Comparison of ENCODE assay signal across 10 cellular contexts in genomic region chr1:16740042-16740964, GRCh38. TPM values are rescaled to one million over a fixed set of nuclear protein-coding genes. Genes with fewer than 3 reads are reported as not detected.
A peak's percentile ranks its signal among the peaks of the same experiment; 100 is the strongest.
DNase-seq lines count a peak whose midpoint lies in the region; ATAC-seq lines count a peak whose summit lies in the region.
"Not testable (repeated sequence)": the region's sequence is repeated elsewhere in the genome, so short reads cannot be mapped to it uniquely, and the experiment has no call there.
"Had no signal": no experiment of that assay in that cellular context is flagged by ENCODE, and none has a peak within 500 bp of the region (broad histone marks: within the 10 kb centered on the region; RNA-seq: fewer than 3 reads in every experiment).

RNU1-4 (plus strand) TSS chr1:16740516.

- WGBS in aorta, 2 donors, result no CpG with 5 or more reads among the region's 46 CpGs

- not testable (repeated sequence) for H3K9me3 ChIP-seq in aorta (ENCODE audit: control insufficient read depth, low read length)

- H3K36me3 ChIP-seq in aorta (ENCODE audit: control insufficient read depth in 1 of 2, insufficient read depth in 2 of 2, low read length in 1 of 2), result not testable (repeated sequence)

- DNase-seq in activated T-cell treated with anti-CD3 and anti-CD28 coated beads, Interleukin-2, amount 50 U/mL, for 72 hours; mucosa of gallbladder (ENCODE audit: low spot score); aorta: not testable (repeated sequence)

- not testable (repeated sequence) for H3K4me3 ChIP-seq in aorta (ENCODE audit: low read length in 2 of 2)

- not testable (repeated sequence) for H3K36me3 Mint-ChIP-seq in activated T-cell treated with anti-CD3 and anti-CD28 coated beads, Interleukin-2, amount 50 U/mL, for 72 hours (ENCODE audit: insufficient read depth in 2 of 2)

- H3K27ac ChIP-seq in aorta (ENCODE audit: low read depth in 1 of 2, low read length in 2 of 2), result not testable (repeated sequence)

- H3K27ac Mint-ChIP-seq in activated T-cell treated with anti-CD3 and anti-CD28 coated beads, Interleukin-2, amount 50 U/mL, for 72 hours, result not testable (repeated sequence)

- intact Hi-C loops in aorta (cut with DNase I), result not testable (repeated sequence)

- not testable (repeated sequence) for H3K27me3 ChIP-seq in aorta (ENCODE audit: control insufficient read depth in 1 of 2, insufficient read depth in 2 of 2, low read length in 1 of 2)

- H3K4me1 Mint-ChIP-seq in activated T-cell treated with anti-CD3 and anti-CD28 coated beads, Interleukin-2, amount 50 U/mL, for 72 hours (ENCODE audit: low read depth), result not testable (repeated sequence)

- not testable (repeated sequence) for H3K9me3 Mint-ChIP-seq in activated T-cell treated with anti-CD3 and anti-CD28 coated beads, Interleukin-2, amount 50 U/mL, for 72 hours

- not testable (repeated sequence) for H3K4me3 Mint-ChIP-seq in activated T-cell treated with anti-CD3 and anti-CD28 coated beads, Interleukin-2, amount 50 U/mL, for 72 hours

- not testable (repeated sequence) for H3K27me3 Mint-ChIP-seq in activated T-cell treated with anti-CD3 and anti-CD28 coated beads, Interleukin-2, amount 50 U/mL, for 72 hours (ENCODE audit: low read depth)

- H3K4me1 ChIP-seq in aorta (ENCODE audit: control insufficient read depth in 1 of 2, insufficient read depth in 2 of 2, low read length in 2 of 2), result not testable (repeated sequence)

- peak; percentile 98 for ATAC-seq in GM18867 (IDR thresholded peaks at IDR 0.05; ENCODE audit: unreplicated experiment)
- ATAC-seq in GM21526 (IDR thresholded peaks at IDR 0.05; ENCODE audit: low FRiP score, unreplicated experiment), result peak; percentile 98
- peak; percentile 97 for ATAC-seq in HG02943 (IDR thresholded peaks at IDR 0.05; ENCODE audit: low read depth, unreplicated experiment)
- peak; percentile 89 for ATAC-seq in HG03565 (IDR thresholded peaks at IDR 0.05; ENCODE audit: unreplicated experiment)
- ATAC-seq in activated T-cell treated with anti-CD3 and anti-CD28 coated beads, Interleukin-2, amount 50 U/mL, for 72 hours (replicated peaks in 1 of 2), result peak; percentile 98 to 99
- ATAC-seq in esophagus mucosa, result peak; percentile 99
- peak; percentile 83 for ATAC-seq in aorta (ENCODE audit: low FRiP score)

RNA-seq across cellular contexts. Expression of gene RNU1-4, which starts in this region (rescaled TPM):
- total RNA-seq in activated T-cell treated with anti-CD3 and anti-CD28 coated beads, Interleukin-2, amount 50 U/mL, for 72 hours, result 1,000 to 10,000 TPM; 1,100 to 1,278 TPM
- total RNA-seq in esophagus mucosa, result 6,387 TPM
- total RNA-seq in mucosa of gallbladder, result 1,358 TPM
- 1,000 to 10,000 TPM; 7,231 to 8,154 TPM for total RNA-seq in aorta
- not detected for polyA plus RNA-seq in aorta
- total RNA-seq: osteoblast had no signal
- polyA plus RNA-seq: CD4-positive, alpha-beta memory T cell had no signal
